ENCODE assay signal across 1 cellular context in genomic region chr9:746661-747434, GRCh38.
A peak's percentile ranks its signal among the peaks of the same experiment; 100 is the strongest.
TF ChIP-seq lines count a peak whose summit lies in the region.

No MANE protein-coding gene starts in this region.

TF ChIP-seq in HepG2, 621 proteins besides CTCF, POLR2A, EP300 and RAD21:
- TF ChIP-seq POLR2AphosphoS5 (IDR thresholded peaks at IDR 0.05; ENCODE audit: low read depth, low read length) (peak; percentile 35; the same call in 1 of the 2 replicates), RBM22 (optimal IDR thresholded peaks at IDR 0.05; ENCODE audit: low read length) (peak; percentile 36), RBFOX2 (IDR thresholded peaks at IDR 0.05; ENCODE audit: low read depth, low read length) (0 out of 2 replicates have a peak, but pooled peaks have one; percentile 3), ZBTB37 (CRISPR knock-in tag; IDR thresholded peaks at IDR 0.05) (no peak), NR3C1 (CRISPR knock-in tag; IDR thresholded peaks at IDR 0.05) (no peak), POLR2G (IDR thresholded peaks at IDR 0.05; ENCODE audit: low read depth, low read length) (0 out of 2 replicates have a peak, but pooled peaks have one; percentile 37), PAF1 (CRISPR knock-in tag; IDR thresholded peaks at IDR 0.05) (peak; percentile 48; the same call in 1 of the 2 replicates), KLF15 (CRISPR knock-in tag; IDR thresholded peaks at IDR 0.05; ENCODE audit: borderline replicate concordance) (no peak), ZNF468 (CRISPR knock-in tag; IDR thresholded peaks at IDR 0.05) (no peak), ZNF543 (CRISPR knock-in tag; IDR thresholded peaks at IDR 0.05) (no peak), KLF9 (CRISPR knock-in tag; IDR thresholded peaks at IDR 0.05; ENCODE audit: low read depth) (no peak), MATR3 (CRISPR knock-in tag; IDR thresholded peaks at IDR 0.05) (no peak), ZNF382 (CRISPR knock-in tag; IDR thresholded peaks at IDR 0.05; ENCODE audit: borderline replicate concordance) (no peak), ESRRA (CRISPR knock-in tag; IDR thresholded peaks at IDR 0.05; ENCODE audit: low read depth) (no peak), NR2C2 (CRISPR knock-in tag; IDR thresholded peaks at IDR 0.05; ENCODE audit: borderline replicate concordance) (no peak), ETV6 (CRISPR knock-in tag; conservative IDR thresholded peaks at IDR 0.05) (no peak), TAF15 (IDR thresholded peaks at IDR 0.05; ENCODE audit: low read depth, low read length, poor library complexity, severe bottlenecking) (no peak), ZNF556 (CRISPR knock-in tag; IDR thresholded peaks at IDR 0.05; ENCODE audit: borderline replicate concordance) (no peak)
- TF ChIP-seq, protein P1, sequence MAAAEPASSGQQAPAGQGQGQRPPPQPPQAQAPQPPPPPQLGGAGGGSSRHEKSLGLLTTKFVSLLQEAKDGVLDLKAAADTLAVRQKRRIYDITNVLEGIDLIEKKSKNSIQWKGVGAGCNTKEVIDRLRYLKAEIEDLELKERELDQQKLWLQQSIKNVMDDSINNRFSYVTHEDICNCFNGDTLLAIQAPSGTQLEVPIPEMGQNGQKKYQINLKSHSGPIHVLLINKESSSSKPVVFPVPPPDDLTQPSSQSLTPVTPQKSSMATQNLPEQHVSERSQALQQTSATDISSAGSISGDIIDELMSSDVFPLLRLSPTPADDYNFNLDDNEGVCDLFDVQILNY (CRISPR knock-in tag; conservative IDR thresholded peaks at IDR 0.05), result no peak
TF ChIP-seq in HepG2: peak in this region for 5.
